8 cellular contexts compared by ENCODE assay signal in genomic region chr7:75409880-75410822, GRCh38. TPM values are rescaled to one million over a fixed set of nuclear protein-coding genes. Genes with fewer than 3 reads are reported as not detected.
DNase-seq lines count a peak whose midpoint lies in the region; ATAC-seq and TF ChIP-seq lines count a peak whose summit lies in the region.
"Not testable (repeated sequence)": the region's sequence is repeated elsewhere in the genome, so short reads cannot be mapped to it uniquely, and the experiment has no call there.

No MANE protein-coding gene starts in this region.

- not testable (repeated sequence) for DNase-seq in PC-3; activated naive CD4-positive, alpha-beta T cell treated with anti-CD3 and anti-CD28 coated beads, Interleukin-2, amount 50 U/mL, for 72 hours (ENCODE audit: low spot score in 2 of 2); fibroblast of villous mesenchyme (ENCODE audit: low read depth); nephron progenitor cell

- not testable (repeated sequence) for TF ChIP-seq CTCF in PC-3 (conservative IDR thresholded peaks at IDR 0.05; ENCODE audit: low read depth, low read length); fibroblast of villous mesenchyme (IDR thresholded peaks at IDR 0.05; ENCODE audit: insufficient read depth, low read depth, low read length); nephron progenitor cell (IDR thresholded peaks at IDR 0.05)

- not testable (repeated sequence) for H3K36me3 ChIP-seq in PC-3 (ENCODE audit: low read depth, low read length); urinary bladder (ENCODE audit: insufficient read depth)

- WGBS in urinary bladder = 25% methylated on average over 10 of the region's 74 CpGs

- ATAC-seq in GM18520 (IDR thresholded peaks at IDR 0.05; ENCODE audit: unreplicated experiment) (peak; percentile 87), GM21576 (IDR thresholded peaks at IDR 0.05; ENCODE audit: unreplicated experiment) (peak; percentile 91), HG03066 (IDR thresholded peaks at IDR 0.05; ENCODE audit: low read depth, unreplicated experiment) (peak; percentile 85), PC-3 (peak; percentile 76)
- ATAC-seq in activated naive CD4-positive, alpha-beta T cell treated with anti-CD3 and anti-CD28 coated beads, Interleukin-2, amount 50 U/mL, for 72 hours = peak; percentile 92 to 95

- BruUV-seq in PC-3 (replicated peaks; lab: Mats Ljungman, UMichigan) = TSS peak; percentile 81

- H3K27ac ChIP-seq in PC-3 (ENCODE audit: low read length); urinary bladder (ENCODE audit: low read depth): not testable (repeated sequence)

- H3K4me1 Mint-ChIP-seq in nephron progenitor cell = not testable (repeated sequence)

- H4K20me1 ChIP-seq in PC-3 (ENCODE audit: low read length) = not testable (repeated sequence)

- not testable (repeated sequence) for H3F3A ChIP-seq in PC-3 (ENCODE audit: low read length, unreplicated experiment)

- H3K4me3 ChIP-seq in PC-3 (ENCODE audit: low read length) = not testable (repeated sequence)
- H3K4me3 ChIP-seq in fibroblast of villous mesenchyme (ENCODE audit: low read depth, low read length) (peak overlapping the region; percentile 34), urinary bladder (ENCODE audit: low read depth, low read length) (peak overlapping the region; percentile 33)

- not testable (repeated sequence) for H3K4me2 ChIP-seq in PC-3 (ENCODE audit: low read length)

- not testable (repeated sequence) for H3K27me3 ChIP-seq in PC-3 (ENCODE audit: low read length)

- not testable (repeated sequence) for H3K9me3 Mint-ChIP-seq in activated naive CD4-positive, alpha-beta T cell treated with anti-CD3 and anti-CD28 coated beads, Interleukin-2, amount 50 U/mL, for 72 hours; nephron progenitor cell

- CTCF ChIA-PET in PC-3 (lab: Charles Lee) = not testable (repeated sequence)

- H3K4me3 Mint-ChIP-seq in nephron progenitor cell = peak overlapping the region; percentile 75

- not testable (repeated sequence) for H3K36me3 Mint-ChIP-seq in activated naive CD4-positive, alpha-beta T cell treated with anti-CD3 and anti-CD28 coated beads, Interleukin-2, amount 50 U/mL, for 72 hours; nephron progenitor cell (ENCODE audit: low read depth)

- not testable (repeated sequence) for H3K27ac Mint-ChIP-seq in activated naive CD4-positive, alpha-beta T cell treated with anti-CD3 and anti-CD28 coated beads, Interleukin-2, amount 50 U/mL, for 72 hours; nephron progenitor cell

- intact Hi-C loops in PC-3 (cut with micrococcal nuclease) = not testable (repeated sequence)

- H3K4me1 ChIP-seq in PC-3 (ENCODE audit: insufficient read depth, low read length); urinary bladder (ENCODE audit: insufficient read depth): not testable (repeated sequence)

- not testable (repeated sequence) for H3K9ac ChIP-seq in PC-3 (ENCODE audit: low read length)

- H2AFZ ChIP-seq in PC-3 (ENCODE audit: low read length) = not testable (repeated sequence)

- not testable (repeated sequence) for H3K9me2 ChIP-seq in PC-3 (replicated peaks; ENCODE audit: low read length)

- not testable (repeated sequence) for H3K9me3 ChIP-seq in PC-3 (ENCODE audit: low read length)

- POLR2A ChIA-PET in PC-3 (lab: Charles Lee; ENCODE audit: unreplicated experiment) = not testable (repeated sequence)

- H3K79me2 ChIP-seq in PC-3 (ENCODE audit: low read length) = not testable (repeated sequence)

- H3K27me3 Mint-ChIP-seq in nephron progenitor cell (ENCODE audit: low read depth, poor library complexity) = not testable (repeated sequence)

RNA-seq across cellular contexts. Expression of gene TRIM73, which starts 14.7 kb away (rescaled TPM):
- total RNA-seq in PC-3 (2014; rRNA removed) = 5.2 and 6.4 TPM in 2 replicates
- total RNA-seq in activated naive CD4-positive, alpha-beta T cell treated with anti-CD3 and anti-CD28 coated beads, Interleukin-2, amount 50 U/mL, for 72 hours = 1 to 10 TPM; 3.9 to 8.9 TPM
- total RNA-seq in fibroblast of villous mesenchyme = 0.64 and 0.86 TPM in 2 replicates
- total RNA-seq in urinary bladder = 3.8 TPM
- polyA plus RNA-seq in urinary bladder = 3.1 TPM
